ENCODE assay signal across 1 cellular context in genomic region chr17:51166987-51167931, GRCh38.
TF ChIP-seq lines count a peak whose summit lies in the region.

No MANE protein-coding gene starts in this region.

TF ChIP-seq in HepG2, 621 proteins besides CTCF, POLR2A, EP300 and RAD21 (continued from another document and continues in another):
- TF ChIP-seq UBTF (CRISPR knock-in tag; IDR thresholded peaks at IDR 0.05) (peak; percentile 54), JDP2 (CRISPR knock-in tag; IDR thresholded peaks at IDR 0.05; ENCODE audit: borderline replicate concordance) (no peak), CREBL2 (CRISPR knock-in tag; IDR thresholded peaks at IDR 0.05; ENCODE audit: borderline replicate concordance) (0 out of 2 replicates have a peak, but pooled peaks have one; percentile 18), ZSCAN25 (CRISPR knock-in tag; IDR thresholded peaks at IDR 0.05) (no peak; the same call in 1 of the 2 replicates), SNAPC4 (CRISPR knock-in tag; IDR thresholded peaks at IDR 0.05) (no peak), ZBTB14 (CRISPR knock-in tag; IDR thresholded peaks at IDR 0.05) (no peak; the same call in 1 of the 2 replicates), TBL1XR1 (IDR thresholded peaks at IDR 0.05; ENCODE audit: borderline replicate concordance, low read length, partially characterized antibody) (no peak), ZNF510 (CRISPR knock-in tag; IDR thresholded peaks at IDR 0.05; ENCODE audit: low read depth) (no peak; the same call in 1 of the 2 replicates), SNAPC2 (CRISPR knock-in tag; IDR thresholded peaks at IDR 0.05) (peak; percentile 67; the same call in 1 of the 2 replicates), SMC3 (IDR thresholded peaks at IDR 0.05; ENCODE audit: low read length) (no peak), SIX4 (CRISPR knock-in tag; IDR thresholded peaks at IDR 0.05) (no peak), ZNF549 (CRISPR knock-in tag; IDR thresholded peaks at IDR 0.05) (no peak), PRDM4 (CRISPR knock-in tag; IDR thresholded peaks at IDR 0.05; ENCODE audit: borderline replicate concordance) (no peak), ZNF850 (CRISPR knock-in tag; conservative IDR thresholded peaks at IDR 0.05) (no peak; the same call in 1 of the 2 replicates), MAFF (IDR thresholded peaks at IDR 0.05; ENCODE audit: low read depth, low read length) (no peak), CC2D1A (CRISPR knock-in tag; IDR thresholded peaks at IDR 0.05) (no peak), SIX1 (CRISPR knock-in tag; IDR thresholded peaks at IDR 0.05; ENCODE audit: borderline replicate concordance) (no peak), KAT7 (CRISPR knock-in tag; IDR thresholded peaks at IDR 0.05; ENCODE audit: borderline replicate concordance) (no peak), GLI4 (CRISPR knock-in tag; IDR thresholded peaks at IDR 0.05; ENCODE audit: borderline replicate concordance) (no peak), WIZ (CRISPR knock-in tag; IDR thresholded peaks at IDR 0.05) (no peak), ZNF382 (CRISPR knock-in tag; IDR thresholded peaks at IDR 0.05; ENCODE audit: borderline replicate concordance) (no peak), ZNF431 (CRISPR knock-in tag; IDR thresholded peaks at IDR 0.05; ENCODE audit: borderline replicate concordance, low read depth) (no peak), TSC22D2 (CRISPR knock-in tag; IDR thresholded peaks at IDR 0.05; ENCODE audit: borderline replicate concordance) (0 out of 2 replicates have a peak, but pooled peaks have one; percentile 37), STAT5B (CRISPR knock-in tag; IDR thresholded peaks at IDR 0.05) (no peak), FOXC1 (CRISPR knock-in tag; IDR thresholded peaks at IDR 0.05; ENCODE audit: borderline replicate concordance) (no peak; the same call in 1 of the 2 replicates), ZFP41 (CRISPR knock-in tag; IDR thresholded peaks at IDR 0.05; ENCODE audit: borderline replicate concordance) (no peak), ZNF607 (CRISPR knock-in tag; IDR thresholded peaks at IDR 0.05; ENCODE audit: borderline replicate concordance) (no peak; the same call in 1 of the 2 replicates), MBD4 (IDR thresholded peaks at IDR 0.05; ENCODE audit: borderline replicate concordance, low read length) (no peak), ZNF747 (CRISPR knock-in tag; IDR thresholded peaks at IDR 0.05; ENCODE audit: borderline replicate concordance) (no peak), ZNF501 (CRISPR knock-in tag; IDR thresholded peaks at IDR 0.05) (peak; percentile 86), CENPBD1 (CRISPR knock-in tag; IDR thresholded peaks at IDR 0.05; ENCODE audit: borderline replicate concordance, low read depth) (no peak), FOXO4 (CRISPR knock-in tag; conservative IDR thresholded peaks at IDR 0.05) (no peak), HDAC1 (CRISPR knock-in tag; IDR thresholded peaks at IDR 0.05) (peak; percentile 52), MAFG (CRISPR knock-in tag; IDR thresholded peaks at IDR 0.05) (no peak), RCOR2 (CRISPR knock-in tag; IDR thresholded peaks at IDR 0.05) (no peak), ZNF282 (IDR thresholded peaks at IDR 0.05; ENCODE audit: partially characterized antibody) (no peak), ZNF713 (CRISPR knock-in tag; IDR thresholded peaks at IDR 0.05) (no peak), TAF15 (IDR thresholded peaks at IDR 0.05; ENCODE audit: low read depth, low read length, poor library complexity, severe bottlenecking) (peak; percentile 97), MZF1 (CRISPR knock-in tag; IDR thresholded peaks at IDR 0.05; ENCODE audit: borderline replicate concordance) (no peak), AGO1 (IDR thresholded peaks at IDR 0.05; ENCODE audit: low read depth, low read length, poor library complexity, severe bottlenecking) (no peak), THAP11 (CRISPR knock-in tag; IDR thresholded peaks at IDR 0.05) (peak; percentile 13; the same call in 1 of the 2 replicates), ZNF878 (CRISPR knock-in tag; IDR thresholded peaks at IDR 0.05) (no peak; the same call in 1 of the 2 replicates), KDM5B (CRISPR knock-in tag; IDR thresholded peaks at IDR 0.05; ENCODE audit: borderline replicate concordance) (peak; percentile 49; the same call in 1 of the 2 replicates), RFX3 (CRISPR knock-in tag; IDR thresholded peaks at IDR 0.05) (no peak), ZHX2 (IDR thresholded peaks at IDR 0.05; ENCODE audit: low read depth) (no peak), ZHX2 (CRISPR knock-in tag; IDR thresholded peaks at IDR 0.05; ENCODE audit: borderline replicate concordance) (no peak; the same call in 1 of the 2 replicates), RFXANK (CRISPR knock-in tag; IDR thresholded peaks at IDR 0.05) (no peak), TOPORS (CRISPR knock-in tag; IDR thresholded peaks at IDR 0.05) (peak; percentile 79), TAF1 (CRISPR knock-in tag; IDR thresholded peaks at IDR 0.05) (no peak)
